ENCODE assay signal across 14 cellular contexts in the genomic region with DNA sequence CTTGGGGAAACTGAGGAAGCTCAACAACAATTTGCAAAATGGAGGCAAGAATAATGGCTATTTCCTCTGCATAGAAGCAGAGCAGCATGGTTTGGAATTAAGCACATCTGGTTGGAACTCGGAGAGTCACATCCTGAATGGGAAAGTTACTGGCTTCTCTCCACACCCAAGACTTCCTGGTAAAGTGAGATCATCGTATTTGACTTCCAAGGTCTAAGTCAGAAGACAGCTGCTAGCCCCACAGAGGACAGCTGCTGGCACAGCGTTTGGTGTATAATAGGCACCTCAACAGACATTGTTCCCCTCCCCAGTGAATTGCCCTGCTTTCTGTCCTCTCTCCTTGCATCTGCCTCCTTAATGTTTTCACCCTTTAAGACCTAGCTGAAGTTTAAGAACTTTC. TPM values are rescaled to one million over a fixed set of nuclear protein-coding genes. Genes with fewer than 3 reads are reported as not detected.
DNase-seq lines count a peak whose midpoint lies in the region; ATAC-seq, FAIRE-seq and TF ChIP-seq lines count a peak whose summit lies in the region.
"Had no signal": no experiment of that assay in that cellular context is flagged by ENCODE, and none has a peak within 500 bp of the region (broad histone marks: within the 10 kb centered on the region; RNA-seq: fewer than 3 reads in every experiment).

No MANE protein-coding gene starts in this region.

- H3K4me3 ChIP-seq in AG04450 (ENCODE audit: low read depth, low read length) (no peak overlapping the region), K562 (no peak overlapping the region), HAP-1 (no peak overlapping the region)

- H3K4me1 ChIP-seq in K562 (replicated peaks in 1 of 2; ENCODE audit: control insufficient read depth in 2 of 2, insufficient read depth in 2 of 2, low read length in 2 of 2) (no peaks in the 10 kb centered on the region), HAP-1 (no peaks in the 10 kb centered on the region)

- TF ChIP-seq POLR2A in K562 (conservative IDR thresholded peaks at IDR 0.05), result no peak

- no peaks in the 10 kb centered on the region for H4K20me1 ChIP-seq in K562 (replicated peaks; ENCODE audit: control insufficient read depth, insufficient read depth, low read length)

- POLR2A ChIA-PET in AG04450 (lab: Yijun Ruan, JAX), result no interaction called here
- POLR2A ChIA-PET in K562 (lab: Yijun Ruan, JAX), result interaction anchor here (0.7 kb wide), 2 partner anchors 43 to 65 kb away, joined by 3 read pairs; no protein-coding TSS in a partner anchor

- BruUV-seq in K562 (replicated peaks; lab: Mats Ljungman, UMichigan), result no TSS peak

- H3K4me2 ChIP-seq in K562 (ENCODE audit: insufficient read depth, low read length), result no peak overlapping the region

- ATAC-seq in K562, result no peak
- no peak for ATAC-seq in GM21619 (IDR thresholded peaks at IDR 0.05; ENCODE audit: unreplicated experiment)
- no peak for ATAC-seq in HG03280 (IDR thresholded peaks at IDR 0.05; ENCODE audit: unreplicated experiment)

- no peak overlapping the region for H3K9ac ChIP-seq in K562 (ENCODE audit: insufficient read depth in 1 of 2, low read depth in 2 of 2, low read length in 2 of 2)

- WGBS in K562 (ENCODE audit: insufficient coverage, low coverage, missing lambda C conversion rate), result 2% methylated on average over 3 of the region's 3 CpGs

- H3K79me2 ChIP-seq in K562 (ENCODE audit: control insufficient read depth, insufficient read depth, low read length), result no peaks in the 10 kb centered on the region

- peak overlapping the region; percentile 18; the same call in 1 of the 2 replicates for H2AFZ ChIP-seq in K562 (ENCODE audit: low read depth, low read length)

- TF ChIP-seq CTCF in AG04450 (IDR thresholded peaks at IDR 0.05; ENCODE audit: low read depth, low read length), result no peak
- TF ChIP-seq CTCF in K562 (IDR thresholded peaks at IDR 0.05 in 2 of 3, conservative IDR thresholded peaks at IDR 0.05 in 1 of 3; ENCODE audit: insufficient read depth in 2 of 3, low read depth in 1 of 3, low read length in 3 of 3), result no peak

- H3K9me1 ChIP-seq in K562 (ENCODE audit: control insufficient read depth, insufficient read depth, low read length), result no peaks in the 10 kb centered on the region

- DNase-seq in AG04450 (ENCODE audit: low read depth, low spot score), result peak; percentile 41
- peak; percentile 94 for DNase-seq in HCEC 1CT
- no peak for DNase-seq in K562 (ENCODE audit: extremely low read depth in 1 of 4, low spot score in 3 of 4)
- peak; percentile 63 for DNase-seq in hepatic stellate cell (ENCODE audit: low spot score)
- DNase-seq in HAP-1 (ENCODE audit: low spot score in 2 of 2), result no peak
- no peak for DNase-seq in activated T-cell treated with anti-CD3 and anti-CD28 coated beads, Interleukin-2, amount 50 U/mL, for 1 hour
- DNase-seq: activated CD4-positive, alpha-beta memory T cell treated with anti-CD3 and anti-CD28 coated beads, Interleukin-2, amount 10 ng/mL, durations not matched to agents 7 days and 5 days; activated naive CD4-positive, alpha-beta T cell treated with anti-CD3 and anti-CD28 coated beads for 36 hours; NCI-H1417; stimulated activated CD4-positive, alpha-beta T cell treated with anti-CD3 and anti-CD28 coated beads, Interleukin-2, amount 100 ng/mL, for 48 hours; stimulated activated naive CD4-positive, alpha-beta T cell had no signal

- intact Hi-C loops in K562 (cut with micrococcal nuclease), result no loop called here

- H3K9me3 ChIP-seq in AG04450 (ENCODE audit: control insufficient read depth, insufficient read depth, low read length), result peaks cover 15% of the 10 kb centered on the region
- H3K9me3 ChIP-seq in K562 (replicated peaks; ENCODE audit: control insufficient read depth, insufficient read depth, low read depth, low read length), result peaks cover 16% of the 10 kb centered on the region
- H3K9me3 ChIP-seq in HAP-1, result peaks cover 6% of the 10 kb centered on the region; the same call in 1 of the 2 replicates

- H3K27ac ChIP-seq in AG04450 (ENCODE audit: low read depth, low read length), result no peak overlapping the region
- no peak overlapping the region for H3K27ac ChIP-seq in K562 (ENCODE audit: extremely low read depth, low read depth, low read length)
- H3K27ac ChIP-seq: C4-2B had no signal

- H3K36me3 ChIP-seq in K562 (ENCODE audit: control insufficient read depth, insufficient read depth, low read length) (no peaks in the 10 kb centered on the region), HAP-1 (replicated peaks) (no peaks in the 10 kb centered on the region)

- no peak for TF ChIP-seq RAD21 in K562 (CRISPR knock-in tag; conservative IDR thresholded peaks at IDR 0.05 in 1 of 2, IDR thresholded peaks at IDR 0.05 in 1 of 2)

- H3K27me3 ChIP-seq in AG04450 (ENCODE audit: control insufficient read depth, insufficient read depth, low read length) (no peaks in the 10 kb centered on the region), K562 (ENCODE audit: control insufficient read depth in 2 of 2, insufficient read depth in 2 of 2, low read length in 2 of 2) (peaks cover 3 to 17% of the 10 kb centered on the region in 2 experiments; a peak in 2 of 5 replicates), HAP-1 (ENCODE audit: low read depth) (no peaks in the 10 kb centered on the region)

- no peak for TF ChIP-seq EP300 in K562 (IDR thresholded peaks at IDR 0.05; ENCODE audit: low read length)

- CTCF ChIA-PET in AG04450 (lab: Charles Lee) (interaction anchor here (0.5 kb wide), 1 partner anchor 73 kb away, joined by 3 read pairs; no protein-coding TSS in a partner anchor), K562 (lab: Yijun Ruan, JAX; ENCODE audit: low intra/inter-chr PET ratio) (no interaction called here)

- no peak for FAIRE-seq in K562 (lab: Jason Lieb, UNC)

- in situ Hi-C loops in K562 (cut with MboI), result no loop called here
- in situ Hi-C loops in HAP-1 (cut with MboI; ENCODE audit: low sequenced_read_pairs), result no loop called here

TF ChIP-seq in K562, 482 proteins besides CTCF, POLR2A, EP300 and RAD21:
- TF ChIP-seq FUS (optimal IDR thresholded peaks at IDR 0.05; ENCODE audit: low read depth, low read length) (no peak), POLR2AphosphoS5 (IDR thresholded peaks at IDR 0.05; ENCODE audit: control insufficient read depth, insufficient read depth, low read depth, low read length) (no peak), GTF2E2 (tag; IDR thresholded peaks at IDR 0.05) (no peak), ZNF639 (CRISPR knock-in tag; conservative IDR thresholded peaks at IDR 0.05 in 1 of 2, IDR thresholded peaks at IDR 0.05 in 1 of 2) (no peak), HMGN3 (IDR thresholded peaks at IDR 0.05; ENCODE audit: borderline replicate concordance, extremely low read depth, insufficient read length, low read depth, low read length) (no peak), POLR2H (tag; IDR thresholded peaks at IDR 0.05; ENCODE audit: low read depth) (no peak), ZNF41 (CRISPR knock-in tag; conservative IDR thresholded peaks at IDR 0.05) (no peak), TBL1XR1 (IDR thresholded peaks at IDR 0.05; ENCODE audit: low read length in 2 of 2) (no peak), CEBPB (tag; IDR thresholded peaks at IDR 0.05) (no peak)

RNA-seq across cellular contexts. Expression of gene NRF1, which starts 37.0 kb away (rescaled TPM):
- 10.3 and 13.1 TPM in 2 replicates for polyA plus RNA-seq in AG04450 (2011; rRNA removed)
- polyA minus RNA-seq in AG04450 (2011; rRNA and poly(A)+ RNA removed), result 22.8 and 32.2 TPM in 2 replicates
- total RNA-seq in K562 (2011; cell fraction: chromatin; rRNA removed; ENCODE audit: low replicate concordance), result 82.6 and 84.4 TPM in 2 replicates
- 37.0 and 42.8 TPM in 2 replicates for total RNA-seq in K562 (2011; cell fraction: nucleolus; rRNA removed)
- total RNA-seq in K562 (2011; cell fraction: nucleoplasm; rRNA removed), result 60.8 and 84.7 TPM in 2 replicates
- 16.2 and 17.5 TPM in 2 replicates for total RNA-seq in K562 (2014; rRNA removed)
- 17.8 and 18.5 TPM in 2 replicates for total RNA-seq in K562 (2014; rRNA removed; fragmentation: Illumina TruSeq; extraction: Trizol)
- 17.6 and 20.3 TPM in 2 replicates for total RNA-seq in K562 (2015; rRNA removed; fragmentation: Illumina TruSeq; extraction: Trizol)
- total RNA-seq in K562 (2021), result 20.9 and 22.6 TPM in 2 replicates
- polyA plus RNA-seq in K562 (2011; rRNA removed), result 28.8 and 29.4 TPM in 2 replicates
- 20.4 and 25.5 TPM in 2 replicates for polyA plus RNA-seq in K562 (2011; cell fraction: cytosol; rRNA removed)
- 31.6 and 40.0 TPM in 2 replicates for polyA plus RNA-seq in K562 (2011; cell fraction: nucleus; rRNA removed)
- polyA plus RNA-seq in K562 (2012), result 13.5 and 18.1 TPM in 2 replicates
- 19.9 and 24.3 TPM in 2 replicates for polyA plus RNA-seq in K562 (2014; fragmentation: Illumina TruSeq; extraction: Trizol)
- polyA plus RNA-seq in K562 (2014; fragmentation: Nextera tagmentation; extraction: Ambion mirVana), result 1 to 10 TPM; 8.6 to 8.9 TPM
- 20.8 and 25.0 TPM in 2 replicates for polyA plus RNA-seq in K562 (2014; rRNA removed)
- 44.2 and 48.6 TPM in 2 replicates for polyA minus RNA-seq in K562 (2011; rRNA and poly(A)+ RNA removed)
- polyA minus RNA-seq in K562 (2011; cell fraction: cytosol; rRNA and poly(A)+ RNA removed), result 16.7 and 17.8 TPM in 2 replicates
- 24.8 and 35.5 TPM in 2 replicates for polyA minus RNA-seq in K562 (2011; cell fraction: nucleus; rRNA and poly(A)+ RNA removed)

Comparison
In these comparisons a context has a peak if more than half of its experiments do, and no peak if none do; other contexts are left out.
1. DNase-seq: peak in AG04450 (single experiment), HCEC 1CT (single experiment) and hepatic stellate cell (single experiment); none in K562 (0 of 4), HAP-1 (0 of 2) and activated T-cell treated with anti-CD3 and anti-CD28 coated beads, Interleukin-2, amount 50 U/mL, for 1 hour (single experiment).